Comparison of ENCODE assay signal across 13 cellular contexts in genomic region chr2:231407686-231408085, GRCh38. TPM values are rescaled to one million over a fixed set of nuclear protein-coding genes. Genes with fewer than 3 reads are reported as not detected.
DNase-seq lines count a peak whose midpoint lies in the region; ATAC-seq, FAIRE-seq and TF ChIP-seq lines count a peak whose summit lies in the region.
"Not testable (repeated sequence)": the region's sequence is repeated elsewhere in the genome, so short reads cannot be mapped to it uniquely, and the experiment has no call there.
"Had no signal": no experiment of that assay in that cellular context is flagged by ENCODE, and none has a peak within 500 bp of the region (broad histone marks: within the 10 kb centered on the region; RNA-seq: fewer than 3 reads in every experiment).

No MANE protein-coding gene starts in this region.

- ATAC-seq in body of pancreas; pancreas; thoracic aorta (ENCODE audit: insufficient number of reproducible peaks, low FRiP score, low read depth): not testable (repeated sequence)

- H2AFZ ChIP-seq in astrocyte (ENCODE audit: low read depth, low read length), result not testable (repeated sequence)

- not testable (repeated sequence) for H3K27me3 Mint-ChIP-seq in astrocyte (ENCODE audit: low read depth, unreplicated experiment)

- peak in 4 of 7 donors; percentile 46 to 57 (median 52) for DNase-seq in adrenal gland
- not testable (repeated sequence) for DNase-seq in astrocyte (ENCODE audit: low read depth); body of pancreas; pancreas; spleen; testis; thoracic aorta (ENCODE audit: low spot score)

- H3K4me2 ChIP-seq in BLaER1, result 0 out of 2 replicates have a peak overlapping the region, but pooled peaks have one; percentile 67
- not testable (repeated sequence) for H3K4me2 ChIP-seq in astrocyte (ENCODE audit: low read length)

- peak in 1 of 2 donors; percentile 50 for TF ChIP-seq POLR2A in adrenal gland (IDR thresholded peaks at IDR 0.05)
- not testable (repeated sequence) for TF ChIP-seq POLR2A in body of pancreas (IDR thresholded peaks at IDR 0.05); spleen (IDR thresholded peaks at IDR 0.05); testis (IDR thresholded peaks at IDR 0.05)

- H3K9ac ChIP-seq in BLaER1; astrocyte (ENCODE audit: low read length): not testable (repeated sequence)

- H3K79me2 ChIP-seq in astrocyte (ENCODE audit: insufficient read depth, low read length), result not testable (repeated sequence)

- not testable (repeated sequence) for H3K9me3 Mint-ChIP-seq in astrocyte (ENCODE audit: unreplicated experiment)

- not testable (repeated sequence) for H4K20me1 ChIP-seq in BLaER1; astrocyte (ENCODE audit: insufficient read depth, low read length)

- not testable (repeated sequence) for TF ChIP-seq CTCF in adrenal gland (IDR thresholded peaks at IDR 0.05); astrocyte (IDR thresholded peaks at IDR 0.05; ENCODE audit: insufficient read depth, low read depth, low read length); body of pancreas (IDR thresholded peaks at IDR 0.05); pancreas (IDR thresholded peaks at IDR 0.05); spleen (IDR thresholded peaks at IDR 0.05 in 8 of 11, conservative IDR thresholded peaks at IDR 0.05 in 3 of 11); testis (IDR thresholded peaks at IDR 0.05); thoracic aorta (IDR thresholded peaks at IDR 0.05)

- not testable (repeated sequence) for H3K27ac ChIP-seq in BLaER1; astrocyte (ENCODE audit: low read depth, low read length)
- H3K27ac ChIP-seq in adrenal gland (peak overlapping the region; percentile 69 to 89 (median 87)), body of pancreas (peak overlapping the region in 3 of 4 donors; percentile 77 to 94 (median 94)), pancreas (peak overlapping the region; percentile 43 to 94 (median 80)), spleen (peak overlapping the region; percentile 42 to 83 (median 69)), testis (peak overlapping the region; percentile 55 to 64), thoracic aorta (peak overlapping the region; percentile 56 to 77)

- H3K27me3 ChIP-seq in BLaER1 (peaks cover 21% of the 10 kb centered on the region), spleen (replicated peaks in 1 of 7) (peaks cover 0 to 12% (median 5%) of the 10 kb centered on the region in 7 donors)
- not testable (repeated sequence) for H3K27me3 ChIP-seq in adrenal gland; astrocyte (ENCODE audit: insufficient read depth, low read length); body of pancreas; pancreas; testis; thoracic aorta (replicated peaks; ENCODE audit: insufficient read depth)

- FAIRE-seq in astrocyte (lab: Jason Lieb, UNC); pancreas (lab: Jason Lieb, UNC): not testable (repeated sequence)

- WGBS in adrenal gland, 4 donors, result 31 to 40% (median 36%) methylated on average over 5 of the region's 5 CpGs
- WGBS in body of pancreas, 2 donors, result 11 to 23% methylated on average over 5 of the region's 5 CpGs
- WGBS in pancreas, 2 donors, result 11 to 18% methylated on average over 5 of the region's 5 CpGs
- 61 to 82% (median 71%) methylated on average over 5 of the region's 5 CpGs for WGBS in spleen, 5 donors
- 24 to 56% methylated on average over 5 of the region's 5 CpGs for WGBS in testis, 2 donors

- peaks cover 30% of the 10 kb centered on the region for H3K4me1 Mint-ChIP-seq in astrocyte (ENCODE audit: low read depth, unreplicated experiment)

- peaks cover 32% of the 10 kb centered on the region for H3K9me3 ChIP-seq in BLaER1
- H3K9me3 ChIP-seq in adrenal gland (replicated peaks in 1 of 3); astrocyte (ENCODE audit: insufficient read depth, low read depth, low read length); body of pancreas; pancreas; testis; thoracic aorta: not testable (repeated sequence)
- peaks cover 0 to 12% (median 8%) of the 10 kb centered on the region in 8 donors for H3K9me3 ChIP-seq in spleen

- H3K4me3 ChIP-seq in BLaER1; astrocyte (ENCODE audit: insufficient read depth, low read depth, low read length); body of pancreas; pancreas; spleen; testis; thoracic aorta: not testable (repeated sequence)
- H3K4me3 ChIP-seq in adrenal gland, result peak overlapping the region in 1 of 4 donors; percentile 22

- not testable (repeated sequence) for H3K4me3 Mint-ChIP-seq in astrocyte (ENCODE audit: unreplicated experiment)

- peaks cover 42% of the 10 kb centered on the region for H3K4me1 ChIP-seq in BLaER1
- H3K4me1 ChIP-seq in adrenal gland (replicated peaks in 1 of 2), result peaks cover 18 to 49% of the 10 kb centered on the region in 2 donors
- peaks cover 25% of the 10 kb centered on the region for H3K4me1 ChIP-seq in astrocyte (ENCODE audit: insufficient read depth, low read length)
- H3K4me1 ChIP-seq in body of pancreas, result peaks cover 96% of the 10 kb centered on the region
- H3K4me1 ChIP-seq in pancreas, result peaks cover 10 to 42% (median 22%) of the 10 kb centered on the region in 3 donors
- H3K4me1 ChIP-seq in spleen, result peaks cover 4 to 35% (median 27%) of the 10 kb centered on the region in 6 donors
- H3K4me1 ChIP-seq in testis, result peaks cover 31% of the 10 kb centered on the region
- peaks cover 14 to 59% of the 10 kb centered on the region in 2 donors for H3K4me1 ChIP-seq in thoracic aorta (ENCODE audit: control insufficient read depth in 1 of 2, low read depth in 2 of 2)

- H3K36me3 Mint-ChIP-seq in astrocyte (ENCODE audit: low read depth, unreplicated experiment), result not testable (repeated sequence)

- H3K27ac Mint-ChIP-seq in astrocyte (ENCODE audit: unreplicated experiment), result peak overlapping the region; percentile 78

- H3K36me3 ChIP-seq in BLaER1; adrenal gland (replicated peaks in 1 of 2); astrocyte (ENCODE audit: insufficient read depth, low read length); body of pancreas (replicated peaks in 1 of 2; ENCODE audit: insufficient read depth in 1 of 2, low read depth in 2 of 2); pancreas; spleen; testis (ENCODE audit: low read depth, missing control alignments); thoracic aorta: not testable (repeated sequence)

- intact Hi-C loops in adrenal gland (cut with DNase I); body of pancreas (cut with DNase I); pancreas (cut with DNase I); spleen (cut with DNase I; ENCODE audit: low total_unique reads); testis (cut with DNase I; ENCODE audit: low total_unique reads): not testable (repeated sequence)

RNA-seq across cellular contexts. Expression of gene B3GNT7, which starts 12.2 kb away (rescaled TPM):
- total RNA-seq in adrenal gland, result 10 to 100 TPM; 36.6 to 71.6 (median 50.9) TPM
- polyA plus RNA-seq in adrenal gland, result 10 to 100 TPM in 2 of 3 donors, 1 to 10 TPM in 1; 3.1 to 12.6 (median 11.6) TPM
- 1.2 and 1.7 TPM in 2 replicates for total RNA-seq in astrocyte
- total RNA-seq in body of pancreas, result 10 to 100 TPM in 1 of 2 donors, 1 to 10 TPM in 1; 8.6 to 22.1 TPM
- 10 to 100 TPM in 5 of 6 donors, 1 to 10 TPM in 1; 9.9 to 34.5 (median 15.2) TPM for total RNA-seq in pancreas
- polyA plus RNA-seq in pancreas, result 1 to 10 TPM; 5.6 to 8.4 TPM
- total RNA-seq in spleen, result 10 to 100 TPM; 10.7 to 17.5 (median 11.9) TPM
- polyA plus RNA-seq in spleen, result 1 to 10 TPM in 2 of 3 donors, under 1 TPM in 1; 0.96 to 1.7 (median 1.4) TPM
- 1 to 10 TPM; 3.3 to 5.0 TPM for total RNA-seq in testis
- polyA plus RNA-seq in testis (ENCODE audit: insufficient read depth, low read depth, low replicate concordance), result 2.6 TPM
- 10 to 100 TPM; 11.4 to 17.5 TPM for total RNA-seq in thoracic aorta
- total RNA-seq: A172; A673; CD4-positive, alpha-beta memory T cell; CD4-positive, CD25-positive, alpha-beta regulatory T cell had no signal
- polyA plus RNA-seq: CD14-positive monocyte; CD4-positive, alpha-beta memory T cell; CD4-positive, CD25-positive, alpha-beta regulatory T cell had no signal

RNA-seq across cellular contexts. Expression of gene NCL, which starts 56.6 kb away (rescaled TPM):
- total RNA-seq in adrenal gland, result 100 to 1,000 TPM in 5 of 8 donors, 10 to 100 TPM in 3; 70.6 to 606 (median 251) TPM
- polyA plus RNA-seq in adrenal gland, result 1,000 to 10,000 TPM in 1 of 3 donors, 100 to 1,000 TPM in 2; 121 to 1,227 (median 208) TPM
- total RNA-seq in astrocyte, result 562 and 603 TPM in 2 replicates
- total RNA-seq in body of pancreas, result 100 to 1,000 TPM; 108 to 159 TPM
- total RNA-seq in pancreas, result 100 to 1,000 TPM; 214 to 364 (median 227) TPM
- polyA plus RNA-seq in pancreas, result 100 to 1,000 TPM in 1 of 2 donors, 10 to 100 TPM in 1; 69.9 to 117 TPM
- total RNA-seq in spleen, result 100 to 1,000 TPM; 133 to 424 (median 306) TPM
- 100 to 1,000 TPM; 113 to 161 (median 152) TPM for polyA plus RNA-seq in spleen
- 100 to 1,000 TPM; 207 to 224 TPM for total RNA-seq in testis
- polyA plus RNA-seq in testis (ENCODE audit: insufficient read depth, low read depth, low replicate concordance), result 293 TPM
- total RNA-seq in thoracic aorta, result 100 to 1,000 TPM in 1 of 2 donors, 10 to 100 TPM in 1; 80.4 to 210 TPM
